Comparison of ENCODE assay signal across 20 cellular contexts in genomic region chr11:36160115-36160514, GRCh38.
"Had no signal": no experiment of that assay in that cellular context is flagged by ENCODE, and none has a peak within 500 bp of the region (broad histone marks: within the 10 kb centered on the region; RNA-seq: fewer than 3 reads in every experiment).

No MANE protein-coding gene starts in this region.

- DNase-seq: activated CD4-positive, alpha-beta T cell treated with anti-CD3 and anti-CD28 coated beads for 36 hours; activated CD4-positive, alpha-beta T cell treated with anti-CD3 and anti-CD28 coated beads, Interleukin-2, amount 50 U/mL, for 48 hours; activated gamma-delta T cell treated with Interleukin-2 at 50 U/mL for 16 hours; activated T-cell treated with anti-CD3 and anti-CD28 coated beads for 4 hours; effector memory CD8-positive, alpha-beta T cell; foreskin keratinocyte; head of caudate nucleus; lower lobe of right lung; stimulated activated naive CD8-positive, alpha-beta T cell treated with anti-CD3 and anti-CD28 coated beads, Interleukin-15, Interleukin-2, amounts not matched to agents 100 U/mL and 50 U/mL, for 24 hours; substantia nigra; SW 1271 had no signal

- H3K9me3 Mint-ChIP-seq: activated naive CD4-positive, alpha-beta T cell treated with anti-CD3 and anti-CD28 coated beads, Interleukin-2, amount 50 U/mL, for 72 hours; activated T-helper 1 cell treated with anti-CD3 and anti-CD28 coated beads, Interleukin-12 subunit alpha, Interleukin-12 subunit beta, Interleukin-2, Interleukin-4 antibody, amounts not matched to agents 30 ng/mL and 10 ng/mL and 1 ng/mL, durations not matched to agents 14 hours and 24 hours and 36 hours; dendritic cell treated with granulocyte-macrophage colony-stimulating factor and Interleukin-4, amounts not matched to agents 40 ng/mL and 50 ng/mL, for 4 days; effector memory CD8-positive, alpha-beta T cell; natural killer cell treated with Interleukin-12 subunit alpha and Interleukin-12 subunit beta and Interleukin-15 and Interleukin-18, amount 100 ng/mL, for 72 hours had no signal

- H3K36me3 Mint-ChIP-seq: activated naive CD4-positive, alpha-beta T cell treated with anti-CD3 and anti-CD28 coated beads, Interleukin-2, amount 50 U/mL, for 72 hours; natural killer cell treated with Interleukin-12 subunit alpha and Interleukin-12 subunit beta and Interleukin-15 and Interleukin-18, amount 100 ng/mL, for 72 hours had no signal

- H3K4me3 Mint-ChIP-seq: activated CD4-positive, alpha-beta T cell treated with anti-CD3 and anti-CD28 coated beads for 36 hours; activated T-helper 1 cell treated with anti-CD3 and anti-CD28 coated beads, Interleukin-12 subunit alpha, Interleukin-12 subunit beta, Interleukin-2, Interleukin-4 antibody, amounts not matched to agents 30 ng/mL and 10 ng/mL and 1 ng/mL, durations not matched to agents 14 hours and 24 hours and 36 hours; dendritic cell treated with granulocyte-macrophage colony-stimulating factor and Interleukin-4, amounts not matched to agents 40 ng/mL and 50 ng/mL, for 4 days; effector memory CD8-positive, alpha-beta T cell; natural killer cell treated with Interleukin-12 subunit alpha and Interleukin-12 subunit beta and Interleukin-15 and Interleukin-18, amount 100 ng/mL, for 72 hours had no signal

- H3K4me1 Mint-ChIP-seq: activated CD4-positive, alpha-beta T cell treated with anti-CD3 and anti-CD28 coated beads for 36 hours had no signal

- H3K36me3 ChIP-seq: adrenal gland, cardiac muscle cell, lower lobe of right lung, tibial nerve had no signal

- H3K27me3 ChIP-seq: adrenal gland, cardiac muscle cell, foreskin keratinocyte, tibial nerve had no signal

- H3K27ac ChIP-seq: cardiac muscle cell, foreskin keratinocyte, lower lobe of right lung, skin epidermis, tibial nerve had no signal

- H3K9me3 ChIP-seq: adrenal gland, lower lobe of right lung, tibial nerve had no signal

- H3K27me3 Mint-ChIP-seq: progenitor cell of endocrine pancreas had no signal

- H3K27ac Mint-ChIP-seq: activated CD4-positive, alpha-beta T cell treated with anti-CD3 and anti-CD28 coated beads for 36 hours; activated naive CD4-positive, alpha-beta T cell treated with anti-CD3 and anti-CD28 coated beads, Interleukin-2, amount 50 U/mL, for 72 hours; activated T-helper 1 cell treated with anti-CD3 and anti-CD28 coated beads, Interleukin-12 subunit alpha, Interleukin-12 subunit beta, Interleukin-2, Interleukin-4 antibody, amounts not matched to agents 30 ng/mL and 10 ng/mL and 1 ng/mL, durations not matched to agents 14 hours and 24 hours and 36 hours; dendritic cell treated with granulocyte-macrophage colony-stimulating factor and Interleukin-4, amounts not matched to agents 40 ng/mL and 50 ng/mL, for 4 days; effector memory CD8-positive, alpha-beta T cell; natural killer cell treated with Interleukin-12 subunit alpha and Interleukin-12 subunit beta and Interleukin-15 and Interleukin-18, amount 100 ng/mL, for 72 hours; progenitor cell of endocrine pancreas had no signal

- H3K4me3 ChIP-seq: adrenal gland, cardiac muscle cell, lower lobe of right lung, skin epidermis, tibial nerve had no signal
